11 cellular contexts compared by ENCODE assay signal in the genomic region with DNA sequence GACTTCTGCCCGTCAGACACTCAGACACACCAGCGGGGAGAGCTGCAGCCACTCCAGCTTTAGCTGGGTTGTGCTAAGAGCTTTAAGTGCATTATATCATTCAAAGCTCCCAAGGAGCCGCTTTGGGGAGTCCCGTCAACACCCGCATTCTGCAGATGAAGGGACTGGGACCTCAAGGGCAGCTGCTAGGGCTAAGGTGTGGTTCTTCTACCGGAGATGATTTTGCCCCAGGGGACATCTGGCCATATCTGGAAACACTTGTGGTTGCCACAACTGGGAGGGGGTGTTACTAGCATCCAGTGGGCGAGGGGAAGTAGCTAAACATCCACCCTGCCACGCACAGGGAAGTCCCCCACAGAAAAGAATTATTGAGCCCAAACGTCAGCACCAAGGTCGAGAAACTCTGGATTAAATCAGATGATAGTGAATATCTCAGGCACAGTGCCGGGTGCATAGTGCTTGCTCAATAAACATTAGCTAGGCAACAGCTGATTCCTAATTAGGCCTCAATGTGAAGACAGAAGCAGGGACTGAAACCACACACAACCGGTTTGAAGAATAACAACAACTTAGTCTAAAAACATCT. TPM values are rescaled to one million over a fixed set of nuclear protein-coding genes. Genes with fewer than 3 reads are reported as not detected.
DNase-seq lines count a peak whose midpoint lies in the region; ATAC-seq and TF ChIP-seq lines count a peak whose summit lies in the region.
"Had no signal": no experiment of that assay in that cellular context is flagged by ENCODE, and none has a peak within 500 bp of the region (broad histone marks: within the 10 kb centered on the region; RNA-seq: fewer than 3 reads in every experiment).

No MANE protein-coding gene starts in this region.

- H2AFZ ChIP-seq in GM23338 (no peak overlapping the region), Karpas-422 (ENCODE audit: low read length) (no peak overlapping the region; the same call in 1 of the 2 replicates)

- TF ChIP-seq CTCF in GM23338 (conservative IDR thresholded peaks at IDR 0.05; ENCODE audit: low read depth in 2 of 2) = no peak

- POLR2A ChIA-PET in naive thymus-derived CD4-positive, alpha-beta T cell (lab: Charles Lee) = interaction anchor here (1.0 to 2.2 kb wide), 2 partner anchors 52 to 61 kb away, joined by 4 to 6 read pairs; partner anchors contain the start of gene ZBP1

- H3K4me2 ChIP-seq in GM23338 = no peak overlapping the region
- H3K4me2 ChIP-seq in Karpas-422 (ENCODE audit: low read depth, low read length, poor library complexity, severe bottlenecking) = peak overlapping the region; percentile 86

- peaks cover 46% of the 10 kb centered on the region for H4K20me1 ChIP-seq in GM23338 (replicated peaks; ENCODE audit: insufficient read depth)
- no peaks in the 10 kb centered on the region; the same call in 1 of the 2 replicates for H4K20me1 ChIP-seq in Karpas-422 (ENCODE audit: insufficient read depth, low read depth, low read length)

- no peak overlapping the region for H3K27ac Mint-ChIP-seq in GM23338
- peak overlapping the region in 1 of 9 donors; percentile 14 for H3K27ac Mint-ChIP-seq in naive thymus-derived CD4-positive, alpha-beta T cell

- CTCF ChIA-PET in naive thymus-derived CD4-positive, alpha-beta T cell (lab: Charles Lee) = interaction anchor here (2.7 to 4.9 kb wide), 3 partner anchors 27 to 83 kb away, joined by 11 to 44 read pairs (median 36); partner anchors contain the start of gene ZBP1

- H3K79me2 ChIP-seq in GM23338 (replicated peaks; ENCODE audit: insufficient read depth) = peaks cover 100% of the 10 kb centered on the region
- H3K79me2 ChIP-seq in Karpas-422 (ENCODE audit: low read length) = no peaks in the 10 kb centered on the region

- H3K4me3 ChIP-seq in GM23338 = no peak overlapping the region
- H3K4me3 ChIP-seq in Karpas-422 (ENCODE audit: low read length) = peak overlapping the region; percentile 46
- H3K4me3 ChIP-seq in naive thymus-derived CD4-positive, alpha-beta T cell (ENCODE audit: low read length) = no peak overlapping the region

- H3K27me3 ChIP-seq in GM23338 (ENCODE audit: insufficient read depth) = no peaks in the 10 kb centered on the region
- no peaks in the 10 kb centered on the region for H3K27me3 ChIP-seq in Karpas-422 (ENCODE audit: low read length)
- H3K27me3 ChIP-seq in naive thymus-derived CD4-positive, alpha-beta T cell (ENCODE audit: control insufficient read depth in 2 of 2, insufficient read depth in 2 of 2, low read length in 2 of 2) = no peaks in the 10 kb centered on the region

- H3K9ac ChIP-seq in Karpas-422 (ENCODE audit: low read length) = peak overlapping the region; percentile 71

- H3K36me3 Mint-ChIP-seq in GM23338 (ENCODE audit: low read depth) = peaks cover 6% of the 10 kb centered on the region
- H3K36me3 Mint-ChIP-seq in naive thymus-derived CD4-positive, alpha-beta T cell = peaks cover 0 to 12% (median 0%) of the 10 kb centered on the region in 5 donors

- no peak overlapping the region for H3K4me3 Mint-ChIP-seq in GM23338
- H3K4me3 Mint-ChIP-seq in naive thymus-derived CD4-positive, alpha-beta T cell = peak overlapping the region in 3 of 10 donors; percentile 26 to 48 (median 43)
- H3K4me3 Mint-ChIP-seq: neural crest cell had no signal

- ATAC-seq in GM18858 (IDR thresholded peaks at IDR 0.05; ENCODE audit: unreplicated experiment) (peak; percentile 52), GM23338 (no peak)
- peak; percentile 46 for ATAC-seq in naive thymus-derived CD4-positive, alpha-beta T cell
- ATAC-seq: HCT116 had no signal

- H3K9me2 ChIP-seq in GM23338 (ENCODE audit: insufficient read depth) (no peaks in the 10 kb centered on the region), Karpas-422 (replicated peaks; ENCODE audit: insufficient read depth, low read length) (no peaks in the 10 kb centered on the region)

- no peaks in the 10 kb centered on the region for H3K9me3 Mint-ChIP-seq in GM23338
- H3K9me3 Mint-ChIP-seq in naive thymus-derived CD4-positive, alpha-beta T cell = no peaks in the 10 kb centered on the region
- H3K9me3 Mint-ChIP-seq: neural crest cell had no signal

- peaks cover 74% of the 10 kb centered on the region for H3K4me1 ChIP-seq in GM23338 (ENCODE audit: insufficient read depth)
- H3K4me1 ChIP-seq in Karpas-422 (ENCODE audit: low read length) = peaks cover 95% of the 10 kb centered on the region
- peaks cover 0 to 15% of the 10 kb centered on the region in 2 donors for H3K4me1 ChIP-seq in naive thymus-derived CD4-positive, alpha-beta T cell (ENCODE audit: control insufficient read depth in 2 of 2, insufficient read depth in 2 of 2, low read length in 2 of 2)

- DNase-seq in GM23338 (ENCODE audit: low spot score) = no peak
- DNase-seq in Karpas-422 = peak; percentile 92
- no peak for DNase-seq in naive thymus-derived CD4-positive, alpha-beta T cell
- DNase-seq in SHP77 (lab: John Stamatoyannopoulos, UW) = no peak
- no peak for DNase-seq in activated gamma-delta T cell (lab: John Stamatoyannopoulos, UW)
- no peak for DNase-seq in stimulated activated naive CD4-positive, alpha-beta T cell treated with Interleukin-2 at 50 U/mL for 16 hours (lab: John Stamatoyannopoulos, UW)
- DNase-seq in SHP77 treated with DMSO at 0.1 percent for 48 hours (lab: John Stamatoyannopoulos, UW) = no peak
- DNase-seq: WERI-Rb-1 had no signal

- H3F3A ChIP-seq in GM23338 (replicated peaks; ENCODE audit: low read depth) = no peaks in the 10 kb centered on the region

- H3K9me3 ChIP-seq in Karpas-422 (ENCODE audit: low read length) = no peaks in the 10 kb centered on the region
- no peaks in the 10 kb centered on the region for H3K9me3 ChIP-seq in naive thymus-derived CD4-positive, alpha-beta T cell (ENCODE audit: control insufficient read depth in 2 of 3, low read length in 3 of 3)

- H3K27ac ChIP-seq in GM23338 (ENCODE audit: low read depth) (peak overlapping the region; percentile 74; the same call in 1 of the 2 replicates), Karpas-422 (ENCODE audit: low read length) (peak overlapping the region; percentile 97)
- H3K27ac ChIP-seq in naive thymus-derived CD4-positive, alpha-beta T cell (ENCODE audit: low read depth, low read length) = no peak overlapping the region
- H3K27ac ChIP-seq: WERI-Rb-1 had no signal

- peaks cover 95% of the 10 kb centered on the region for H3K4me1 Mint-ChIP-seq in GM23338
- peaks cover 0 to 49% (median 32%) of the 10 kb centered on the region in 7 donors for H3K4me1 Mint-ChIP-seq in naive thymus-derived CD4-positive, alpha-beta T cell

- peaks cover 9% of the 10 kb centered on the region for H3K27me3 Mint-ChIP-seq in GM23338 (ENCODE audit: insufficient read depth, low read depth, poor library complexity)
- peaks cover 0 to 11% (median 0%) of the 10 kb centered on the region in 5 donors for H3K27me3 Mint-ChIP-seq in naive thymus-derived CD4-positive, alpha-beta T cell

- no peaks in the 10 kb centered on the region for H3K36me3 ChIP-seq in GM23338 (ENCODE audit: insufficient read depth)
- H3K36me3 ChIP-seq in Karpas-422 (ENCODE audit: insufficient read depth, low read length) = no peaks in the 10 kb centered on the region
- no peaks in the 10 kb centered on the region for H3K36me3 ChIP-seq in naive thymus-derived CD4-positive, alpha-beta T cell (ENCODE audit: control insufficient read depth in 2 of 3, insufficient read depth in 3 of 3, low read length in 3 of 3)
- H3K36me3 ChIP-seq: WERI-Rb-1 had no signal

- intact Hi-C loops in naive thymus-derived CD4-positive, alpha-beta T cell (cut with micrococcal nuclease) = no loop called here

TF ChIP-seq in GM23338, 12 proteins besides CTCF, POLR2A, EP300 and RAD21 (continues in another document):
- TF ChIP-seq REST (IDR thresholded peaks at IDR 0.05; ENCODE audit: unreplicated experiment) (no peak), ZNF114 (CRISPR knock-in tag; IDR thresholded peaks at IDR 0.05) (no peak), STAT1 (IDR thresholded peaks at IDR 0.05; ENCODE audit: unreplicated experiment) (no peak), JUNB (IDR thresholded peaks at IDR 0.05; ENCODE audit: unreplicated experiment) (no peak), ZNF331 (CRISPR knock-in tag; IDR thresholded peaks at IDR 0.05; ENCODE audit: low read depth) (no peak), NANOG (IDR thresholded peaks at IDR 0.05; ENCODE audit: borderline replicate concordance) (no peak)

RNA-seq across cellular contexts. Expression of gene PMEPA1, which starts 29.6 kb away (rescaled TPM):
- 7.3 and 8.9 TPM in 2 replicates for total RNA-seq in GM23338 (2014; rRNA removed; shearing (Covaris generic))
- polyA plus RNA-seq in GM23338 (2016; fragmentation: Nextera tagmentation; extraction: Ambion mirVana) = 13.5 and 15.4 TPM in 2 replicates
- total RNA-seq in Karpas-422 (2014; rRNA removed; shearing (Covaris generic); ENCODE audit: low replicate concordance) = 1.6 and 1.9 TPM in 2 replicates
- total RNA-seq in naive thymus-derived CD4-positive, alpha-beta T cell = 1 to 10 TPM in 4 of 5 experiments, under 1 TPM in 1; 0.44 to 10.0 (median 9.0) TPM
- 1 to 10 TPM; 3.1 to 4.0 TPM for polyA plus RNA-seq in naive thymus-derived CD4-positive, alpha-beta T cell

RNA-seq across cellular contexts. Expression of gene ZBP1, which starts 60.0 kb away (rescaled TPM):
- total RNA-seq in GM23338 (2014; rRNA removed; shearing (Covaris generic)) = not detected in 2 replicates
- polyA plus RNA-seq in GM23338 (2016; fragmentation: Nextera tagmentation; extraction: Ambion mirVana) = not detected in 2 replicates
- total RNA-seq in Karpas-422 (2014; rRNA removed; shearing (Covaris generic); ENCODE audit: low replicate concordance) = 2.9 and 7.6 TPM in 2 replicates
- 10 to 100 TPM in 4 of 5 experiments, 1 to 10 TPM in 1; 9.4 to 27.9 (median 14.2) TPM for total RNA-seq in naive thymus-derived CD4-positive, alpha-beta T cell
- 1 to 10 TPM; 5.9 to 7.2 TPM for polyA plus RNA-seq in naive thymus-derived CD4-positive, alpha-beta T cell
- total RNA-seq: neural crest cell had no signal
